1 cellular context compared by ENCODE assay signal in genomic region chr1:205262706-205263105, GRCh38.
TF ChIP-seq lines count a peak whose summit lies in the region.

No MANE protein-coding gene starts in this region.

TF ChIP-seq in WTC11, 78 proteins besides CTCF, POLR2A, EP300 and RAD21 (continued from another document):
- TF ChIP-seq USF2 (CRISPR knock-in tag; IDR thresholded peaks at IDR 0.05) (no peak), USF1 (CRISPR knock-in tag; IDR thresholded peaks at IDR 0.05) (no peak), MLX (CRISPR knock-in tag; IDR thresholded peaks at IDR 0.05) (no peak)
